2 cellular contexts compared by ENCODE assay signal in the genomic region with DNA sequence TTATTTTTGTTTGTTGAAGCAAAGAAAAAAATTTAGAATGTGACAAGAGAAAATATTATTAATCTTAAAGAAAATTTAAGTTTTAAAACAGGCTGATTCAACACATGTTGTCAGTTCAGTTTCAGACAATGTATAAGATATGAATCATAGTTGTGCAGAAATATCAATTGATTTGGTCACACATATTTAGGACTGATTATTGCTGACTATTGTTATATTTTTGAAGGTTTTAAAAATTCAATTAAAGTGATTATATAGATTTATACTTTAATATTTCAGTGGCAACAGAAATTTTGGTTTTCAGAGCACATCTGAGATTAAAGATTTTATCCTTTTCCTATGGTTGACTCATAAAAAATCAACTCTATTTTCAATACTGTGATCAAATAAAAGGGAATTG.
A peak's percentile ranks its signal among the peaks of the same experiment; 100 is the strongest.
TF ChIP-seq lines count a peak whose summit lies in the region.

No MANE protein-coding gene starts in this region.

TF ChIP-seq in A549, 52 proteins besides CTCF, POLR2A, EP300 and RAD21:
- TF ChIP-seq MAFK (IDR thresholded peaks at IDR 0.05; ENCODE audit: partially characterized antibody) (peak; percentile 89), RNF2 (IDR thresholded peaks at IDR 0.05; ENCODE audit: borderline replicate concordance, low read depth) (no peak)

TF ChIP-seq in IMR-90, 13 proteins besides CTCF, POLR2A, EP300 and RAD21:
- TF ChIP-seq BHLHE40 (IDR thresholded peaks at IDR 0.05; ENCODE audit: low read depth, low read length) (no peak), MAFK (IDR thresholded peaks at IDR 0.05; ENCODE audit: low read depth, low read length) (peak; percentile 86)
